In genomic region chr6:118785601-118786000, GRCh38 we compare ENCODE assay signal across 26 cellular contexts.
"Had no signal": no experiment of that assay in that cellular context is flagged by ENCODE, and none has a peak within 500 bp of the region (broad histone marks: within the 10 kb centered on the region; RNA-seq: fewer than 3 reads in every experiment).

No MANE protein-coding gene starts in this region.

- H3K27me3 Mint-ChIP-seq: activated B cell treated with CpG ODN at 0.5 μM for 24 hours; activated CD8-positive, alpha-beta T cell treated with anti-CD3 and anti-CD28 coated beads for 36 hours; naive thymus-derived CD8-positive, alpha-beta T cell; stimulated activated naive B cell treated with anti-CD40 and anti-IgM and Interleukin-4, amounts not matched to agents 10 μg/mL and 1 μg/mL and 100 μg/mL, for 72 hours had no signal

- H3K9me3 Mint-ChIP-seq: activated B cell treated with CpG ODN at 0.5 μM for 24 hours; activated CD8-positive, alpha-beta T cell treated with anti-CD3 and anti-CD28 coated beads for 36 hours; naive thymus-derived CD8-positive, alpha-beta T cell; stimulated activated naive B cell treated with anti-CD40 and anti-IgM and Interleukin-4, amounts not matched to agents 10 μg/mL and 1 μg/mL and 100 μg/mL, for 72 hours had no signal

- H3K4me3 ChIP-seq: cardiac muscle cell, pancreas, psoas muscle, stomach, suprapubic skin, uterus had no signal

- ATAC-seq: activated CD8-positive, alpha-beta T cell treated with anti-CD3 and anti-CD28 coated beads for 36 hours; activated naive CD4-positive, alpha-beta T cell treated with anti-CD3 and anti-CD28 coated beads, Interleukin-2, amount 50 U/mL, for 72 hours; esophagus mucosa; left colon; naive thymus-derived CD8-positive, alpha-beta T cell; pancreas; psoas muscle; stimulated activated naive B cell treated with anti-CD40 and anti-IgM and Interleukin-4, amounts not matched to agents 10 μg/mL and 1 μg/mL and 100 μg/mL, for 72 hours had no signal

- H3K36me3 ChIP-seq: cardiac muscle cell, neutrophil, pancreas, stomach, suprapubic skin, uterus had no signal

- H3K27ac ChIP-seq: cardiac muscle cell, neutrophil, pancreas, psoas muscle, suprapubic skin had no signal

- DNase-seq: activated B cell treated with CpG ODN at 0.5 μM for 24 hours; activated CD4-positive, alpha-beta T cell treated with anti-CD3 and anti-CD28 coated beads, Interleukin-2, amount 50 U/mL, for 1 hour; activated CD8-positive, alpha-beta T cell treated with anti-CD3 and anti-CD28 coated beads for 36 hours; activated naive CD4-positive, alpha-beta T cell; activated T-cell treated with anti-CD3 and anti-CD28 coated beads, Interleukin-2, amount 50 U/mL, for 48 hours; cortex of kidney; foreskin fibroblast; head of caudate nucleus; kidney; left colon; naive thymus-derived CD8-positive, alpha-beta T cell; pancreas; psoas muscle; stimulated activated CD4-positive, alpha-beta T cell treated with anti-CD3 and anti-CD28 coated beads, Interleukin-15, amount 100 ng/mL, for 24 hours; stimulated activated CD4-positive, alpha-beta T cell treated with anti-CD3 and anti-CD28 coated beads, Interleukin-2, amount 100 ng/mL, for 24 hours; stimulated activated naive B cell treated with anti-CD40 and anti-IgM and Interleukin-4, amounts not matched to agents 10 μg/mL and 1 μg/mL and 100 μg/mL, for 72 hours; stomach; SW 1271; T-helper 2 cell; trophoblast cell; uterus had no signal

- H3K4me1 ChIP-seq: psoas muscle, uterus had no signal

- H3K9me3 ChIP-seq: neutrophil, pancreas, psoas muscle, stomach, suprapubic skin, uterus had no signal

- H3K27ac Mint-ChIP-seq: activated B cell treated with CpG ODN at 0.5 μM for 24 hours; activated CD8-positive, alpha-beta T cell treated with anti-CD3 and anti-CD28 coated beads for 36 hours; activated naive CD4-positive, alpha-beta T cell treated with anti-CD3 and anti-CD28 coated beads, Interleukin-2, amount 50 U/mL, for 72 hours; stimulated activated naive B cell treated with anti-CD40 and anti-IgM and Interleukin-4, amounts not matched to agents 10 μg/mL and 1 μg/mL and 100 μg/mL, for 72 hours had no signal

- H3K4me3 Mint-ChIP-seq: activated B cell treated with CpG ODN at 0.5 μM for 24 hours; activated CD8-positive, alpha-beta T cell treated with anti-CD3 and anti-CD28 coated beads for 36 hours; naive thymus-derived CD8-positive, alpha-beta T cell; stimulated activated naive B cell treated with anti-CD40 and anti-IgM and Interleukin-4, amounts not matched to agents 10 μg/mL and 1 μg/mL and 100 μg/mL, for 72 hours had no signal

- H3K27me3 ChIP-seq: cardiac muscle cell, neutrophil, pancreas, stomach, suprapubic skin, uterus had no signal
